In the genomic region with DNA sequence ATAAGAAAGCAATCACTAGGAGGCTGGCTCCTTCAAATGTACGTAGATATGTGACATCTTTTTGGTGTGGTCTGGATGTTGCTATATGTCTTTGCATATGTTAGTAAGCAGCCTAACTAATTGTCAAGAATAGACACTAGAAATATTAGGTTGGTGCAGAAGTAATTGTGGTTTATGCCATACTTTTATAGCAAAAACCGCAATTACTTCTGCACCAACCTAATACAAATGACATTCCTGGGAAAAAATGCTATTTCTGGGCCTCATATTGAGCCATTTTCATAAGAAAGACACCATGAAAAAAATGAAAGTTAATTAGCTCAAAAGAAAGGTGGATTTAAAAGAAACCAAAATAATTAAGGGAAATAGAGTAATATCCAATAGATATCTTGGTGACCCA, we compare ENCODE assay signal across 7 cellular contexts.
"Had no signal": no experiment of that assay in that cellular context is flagged by ENCODE, and none has a peak within 500 bp of the region (broad histone marks: within the 10 kb centered on the region; RNA-seq: fewer than 3 reads in every experiment).

No MANE protein-coding gene starts in this region.

- DNase-seq: IMR-90, KBM-7, KG1 had no signal

- H3K9ac ChIP-seq: KMS-11 had no signal

- H3K4me3 ChIP-seq: K562 had no signal

- H3K27ac ChIP-seq: HL-60, KMS-11 had no signal

- ATAC-seq: K562 had no signal

- H3K4me2 ChIP-seq: KMS-11 had no signal

- FAIRE-seq: HTR-8/SVneo, K562 had no signal
